In genomic region chr11:129373489-129373953, GRCh38 we compare ENCODE assay signal across 12 cellular contexts. TPM values are rescaled to one million over a fixed set of nuclear protein-coding genes. Genes with fewer than 3 reads are reported as not detected.
DNase-seq lines count a peak whose midpoint lies in the region; TF ChIP-seq lines count a peak whose summit lies in the region.
"Had no signal": no experiment of that assay in that cellular context is flagged by ENCODE, and none has a peak within 500 bp of the region (broad histone marks: within the 10 kb centered on the region; RNA-seq: fewer than 3 reads in every experiment).

No MANE protein-coding gene starts in this region.

- H3K4me3 ChIP-seq in astrocyte of the cerebellum (ENCODE audit: low read depth, low read length) (peak overlapping the region; percentile 25), subcutaneous abdominal adipose tissue (ENCODE audit: low read depth in 1 of 5, low read length in 5 of 5) (peak overlapping the region; percentile 8 to 53 (median 36)), adrenal gland (peak overlapping the region in 1 of 4 donors; percentile 51)
- H3K4me3 ChIP-seq: lung had no signal

- H3K36me3 Mint-ChIP-seq in activated CD4-positive, alpha-beta T cell treated with anti-CD3 and anti-CD28 coated beads, Interleukin-2, amount 10 ng/mL, durations not matched to agents 7 days and 5 days (ENCODE audit: low read depth) = no peaks in the 10 kb centered on the region

- CTCF ChIA-PET in activated CD4-positive, alpha-beta T cell treated with anti-CD3 and anti-CD28 coated beads, Interleukin-2, amount 10 ng/mL, durations not matched to agents 7 days and 5 days (lab: Charles Lee) = interaction anchor here (0.6 to 1.1 kb wide), 2 partner anchors 10 to 310 kb away, joined by 3 to 4 read pairs; no protein-coding TSS in a partner anchor

- H3K27me3 Mint-ChIP-seq in activated CD4-positive, alpha-beta T cell treated with anti-CD3 and anti-CD28 coated beads, Interleukin-2, amount 10 ng/mL, durations not matched to agents 7 days and 5 days = peaks cover 91% of the 10 kb centered on the region

- peaks cover 26% of the 10 kb centered on the region for H3K4me1 Mint-ChIP-seq in activated CD4-positive, alpha-beta T cell treated with anti-CD3 and anti-CD28 coated beads, Interleukin-2, amount 10 ng/mL, durations not matched to agents 7 days and 5 days

- in situ Hi-C loops in astrocyte of the cerebellum (cut with HindIII; ENCODE audit: low sequenced_read_pairs) (no loop called here), G401 (cut with HindIII; ENCODE audit: low sequenced_read_pairs) (no loop called here)

- no peaks in the 10 kb centered on the region for H3K9me3 Mint-ChIP-seq in activated CD4-positive, alpha-beta T cell treated with anti-CD3 and anti-CD28 coated beads, Interleukin-2, amount 10 ng/mL, durations not matched to agents 7 days and 5 days

- POLR2A ChIA-PET in activated CD4-positive, alpha-beta T cell treated with anti-CD3 and anti-CD28 coated beads, Interleukin-2, amount 10 ng/mL, durations not matched to agents 7 days and 5 days (lab: Charles Lee) = interaction anchor here (0.6 kb wide), 1 partner anchor 318 kb away, joined by 6 read pairs; no protein-coding TSS in a partner anchor

- 3 to 9% (median 7%) methylated on average over 15 to 24 of the region's 24 CpGs for WGBS in adrenal gland, 4 donors

- H3K36me3 ChIP-seq in subcutaneous abdominal adipose tissue (ENCODE audit: control insufficient read depth in 5 of 5, insufficient read depth in 5 of 5, low read length in 5 of 5) (no peaks in the 10 kb centered on the region), adrenal gland (replicated peaks in 1 of 2) (no peaks in the 10 kb centered on the region)

- no peak overlapping the region for H3K27ac Mint-ChIP-seq in activated CD4-positive, alpha-beta T cell treated with anti-CD3 and anti-CD28 coated beads, Interleukin-2, amount 10 ng/mL, durations not matched to agents 7 days and 5 days

- peak overlapping the region; percentile 62 for H3K4me3 Mint-ChIP-seq in activated CD4-positive, alpha-beta T cell treated with anti-CD3 and anti-CD28 coated beads, Interleukin-2, amount 10 ng/mL, durations not matched to agents 7 days and 5 days

- DNase-seq in activated CD4-positive, alpha-beta T cell treated with anti-CD3 and anti-CD28 coated beads, Interleukin-2, amount 10 ng/mL, durations not matched to agents 7 days and 5 days = no peak
- no peak for DNase-seq in activated CD4-positive, alpha-beta T cell treated with anti-CD3 and anti-CD28 coated beads for 1 hour
- DNase-seq in astrocyte of the cerebellum (ENCODE audit: low read depth) (no peak), left kidney (ENCODE audit: low read depth, low spot score) (peak; percentile 41), G401 (ENCODE audit: low spot score) (no peak), NCI-H1105 (lab: John Stamatoyannopoulos, UW) (no peak), adrenal gland (no peak)
- DNase-seq: activated gamma-delta T cell treated with Interleukin-2 at 50 U/mL for 16 hours, PC-3 had no signal

- no peak for TF ChIP-seq POLR2A in adrenal gland (IDR thresholded peaks at IDR 0.05)

- TF ChIP-seq CTCF in astrocyte of the cerebellum (IDR thresholded peaks at IDR 0.05; ENCODE audit: low read depth, low read length, missing control alignments) (no peak), adrenal gland (IDR thresholded peaks at IDR 0.05) (no peak)

- H3K9me3 ChIP-seq in subcutaneous abdominal adipose tissue (ENCODE audit: control insufficient read depth in 5 of 5, low read length in 5 of 5) (no peaks in the 10 kb centered on the region), adrenal gland (replicated peaks in 1 of 3) (no peaks in the 10 kb centered on the region)

- H3K9ac ChIP-seq in subcutaneous abdominal adipose tissue (ENCODE audit: low read length in 5 of 5) = no peak overlapping the region

- intact Hi-C loops in adrenal gland (cut with DNase I) = loop anchor here in 1 of 2 donors (5.0 kb wide), 1 partner anchor 369 kb away; no protein-coding TSS in a partner anchor

- H3K27ac ChIP-seq in subcutaneous abdominal adipose tissue (ENCODE audit: low read depth, low read length) (no peak overlapping the region), adrenal gland (no peak overlapping the region)

- peaks cover 58 to 76% (median 63%) of the 10 kb centered on the region in 5 donors for H3K27me3 ChIP-seq in subcutaneous abdominal adipose tissue (ENCODE audit: control insufficient read depth in 5 of 5, insufficient read depth in 4 of 5, low read length in 5 of 5)
- H3K27me3 ChIP-seq in adrenal gland = peaks cover 83% of the 10 kb centered on the region

- H3K4me1 ChIP-seq in subcutaneous abdominal adipose tissue (ENCODE audit: control insufficient read depth in 5 of 5, insufficient read depth in 5 of 5, low read length in 5 of 5) = peaks cover 2 to 39% (median 32%) of the 10 kb centered on the region in 5 donors
- peaks cover 19 to 26% of the 10 kb centered on the region in 2 donors for H3K4me1 ChIP-seq in adrenal gland (replicated peaks in 1 of 2)

RNA-seq across cellular contexts. Expression of gene BARX2, which starts 2.1 kb away (rescaled TPM):
- not detected for total RNA-seq in activated CD4-positive, alpha-beta T cell treated with anti-CD3 and anti-CD28 coated beads, Interleukin-2, amount 10 ng/mL, durations not matched to agents 7 days and 5 days
- total RNA-seq in G401 (2014; rRNA removed; shearing (Covaris generic)) = not detected in 2 replicates
- not detected for total RNA-seq in adrenal gland
- under 1 TPM in 1 of 3 donors, not detected in 2; 0.07 TPM for polyA plus RNA-seq in adrenal gland
- polyA plus RNA-seq: BJ had no signal
